In the genomic region with DNA sequence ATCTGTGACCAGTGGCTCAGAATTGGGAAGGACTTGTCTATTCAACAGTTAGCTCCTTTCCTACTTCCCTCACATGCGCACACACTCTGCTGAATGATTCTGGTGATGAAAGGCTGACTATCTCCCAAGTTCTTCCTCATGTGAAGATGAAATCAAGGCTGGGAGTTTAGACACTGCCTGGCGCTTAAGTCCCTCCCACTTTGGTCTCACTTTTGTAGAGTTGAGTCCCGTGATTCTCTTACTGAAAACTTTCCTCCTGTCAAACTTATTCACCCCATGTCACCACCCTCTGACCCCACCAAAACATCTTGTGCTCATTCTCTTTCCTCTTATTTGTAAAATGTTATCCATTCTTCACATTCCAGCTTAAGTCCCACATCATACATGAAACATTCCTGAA, we compare ENCODE assay signal across 19 cellular contexts.
"Had no signal": no experiment of that assay in that cellular context is flagged by ENCODE, and none has a peak within 500 bp of the region (broad histone marks: within the 10 kb centered on the region; RNA-seq: fewer than 3 reads in every experiment).

No MANE protein-coding gene starts in this region.

- H3K4me3 Mint-ChIP-seq: activated CD8-positive, alpha-beta T cell treated with anti-CD3 and anti-CD28 coated beads for 36 hours; activated naive CD8-positive, alpha-beta T cell treated with anti-CD3 and anti-CD28 coated beads, Interleukin-2, amount 10 ng/mL, durations not matched to agents 7 days and 5 days; activated T-cell treated with anti-CD3 and anti-CD28 coated beads, Interleukin-2, amount 50 U/mL, for 72 hours; naive thymus-derived CD4-positive, alpha-beta T cell had no signal

- H3K4me3 ChIP-seq: cardiac muscle cell, gastrocnemius medialis, heart right ventricle, spleen had no signal

- H3K27me3 ChIP-seq: cardiac muscle cell, gastrocnemius medialis, heart right ventricle, spleen had no signal

- ATAC-seq: activated CD8-positive, alpha-beta T cell treated with anti-CD3 and anti-CD28 coated beads for 36 hours; activated T-cell treated with anti-CD3 and anti-CD28 coated beads, Interleukin-2, amount 50 U/mL, for 72 hours; gastrocnemius medialis; heart right ventricle; left ventricle myocardium superior; naive thymus-derived CD4-positive, alpha-beta T cell; right cardiac atrium had no signal

- DNase-seq: activated CD8-positive, alpha-beta memory T cell treated with anti-CD3 and anti-CD28 coated beads, Interleukin-2, amount 50 U/mL, for 4 hours; activated CD8-positive, alpha-beta T cell treated with anti-CD3 and anti-CD28 coated beads for 36 hours; activated naive CD8-positive, alpha-beta T cell treated with anti-CD3 and anti-CD28 coated beads, Interleukin-2, amount 10 ng/mL, durations not matched to agents 7 days and 5 days; activated T-cell treated with anti-CD3 and anti-CD28 coated beads, Interleukin-2, amount 50 U/mL, for 72 hours; gastrocnemius medialis; heart right ventricle; kidney; left ventricle myocardium superior; midbrain; naive thymus-derived CD4-positive, alpha-beta T cell; posterior cingulate gyrus; right cardiac atrium; spleen; stimulated activated CD4-positive, alpha-beta T cell treated with anti-CD3 and anti-CD28 coated beads, Interleukin-1b, Interleukin-23, amount 100 ng/mL, for 48 hours; stimulated activated naive CD4-positive, alpha-beta T cell treated with Interleukin-2 at 50 U/mL for 16 hours; T-helper 1 cell; trophoblast cell had no signal

- H3K27ac ChIP-seq: cardiac muscle cell, gastrocnemius medialis, heart right ventricle, spleen, VCaP had no signal

- H3K9me3 ChIP-seq: gastrocnemius medialis, heart right ventricle had no signal

- H3K27me3 Mint-ChIP-seq: activated CD8-positive, alpha-beta T cell treated with anti-CD3 and anti-CD28 coated beads for 36 hours had no signal

- H3K36me3 ChIP-seq: cardiac muscle cell, gastrocnemius medialis, heart right ventricle, spleen had no signal

- H3K4me1 ChIP-seq: heart right ventricle, spleen had no signal

- H3K27ac Mint-ChIP-seq: activated CD8-positive, alpha-beta T cell treated with anti-CD3 and anti-CD28 coated beads for 36 hours; activated naive CD8-positive, alpha-beta T cell treated with anti-CD3 and anti-CD28 coated beads, Interleukin-2, amount 10 ng/mL, durations not matched to agents 7 days and 5 days; activated T-cell treated with anti-CD3 and anti-CD28 coated beads, Interleukin-2, amount 50 U/mL, for 72 hours had no signal
